ENCODE assay signal across 9 cellular contexts in the genomic region with DNA sequence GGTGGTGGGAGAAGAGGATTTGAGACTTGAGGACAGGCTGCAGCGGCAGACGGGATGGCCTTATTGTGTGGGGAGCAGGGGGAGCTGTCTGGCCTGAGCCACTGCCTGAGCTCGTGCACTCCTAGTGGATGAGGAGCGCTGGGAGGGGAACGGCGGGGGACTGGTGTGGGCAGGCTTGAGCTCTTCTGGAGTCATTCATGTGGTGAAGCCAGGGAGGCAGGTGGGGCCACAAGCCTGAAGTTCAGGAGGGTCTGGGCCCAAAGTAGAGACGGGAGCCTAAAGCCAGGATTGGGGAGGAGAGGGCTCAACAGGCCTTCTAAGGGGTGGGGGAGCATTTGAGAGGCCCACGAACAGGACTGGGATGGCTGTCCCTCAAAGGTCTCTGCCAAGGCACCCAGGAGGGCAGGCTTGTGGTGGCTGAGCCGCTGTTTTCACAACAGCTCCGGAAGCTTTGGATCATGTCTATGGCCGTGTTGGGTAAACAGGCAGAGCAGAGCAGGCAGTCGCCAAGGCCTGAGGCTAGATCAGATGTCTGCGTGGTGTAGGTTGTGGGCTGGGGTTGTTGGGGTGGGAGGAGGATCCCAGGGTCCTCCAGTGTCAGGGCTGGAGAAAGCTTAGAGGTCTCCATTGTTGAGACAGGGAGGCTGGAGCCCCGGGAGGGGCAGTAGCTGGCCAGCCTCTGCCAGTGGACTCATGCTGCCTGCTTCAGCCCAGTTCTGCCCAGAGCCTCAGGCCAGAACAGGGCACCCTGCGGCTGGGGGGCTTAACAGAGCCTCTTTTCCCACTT. TPM values are rescaled to one million over a fixed set of nuclear protein-coding genes. Genes with fewer than 3 reads are reported as not detected.
A peak's percentile ranks its signal among the peaks of the same experiment; 100 is the strongest.
DNase-seq lines count a peak whose midpoint lies in the region; ATAC-seq and TF ChIP-seq lines count a peak whose summit lies in the region.
"Had no signal": no experiment of that assay in that cellular context is flagged by ENCODE, and none has a peak within 500 bp of the region (broad histone marks: within the 10 kb centered on the region; RNA-seq: fewer than 3 reads in every experiment).

No MANE protein-coding gene starts in this region.

- H3K9me3 ChIP-seq in SJCRH30 (replicated peaks): no peaks in the 10 kb centered on the region
- H3K9me3 ChIP-seq in testis: no peaks in the 10 kb centered on the region

- intact Hi-C loops in testis (cut with DNase I; ENCODE audit: low total_unique reads): no loop called here

- 77 to 88% methylated on average over 11 to 15 of the region's 15 CpGs for WGBS in testis, 2 donors

- H3K27ac ChIP-seq in SJCRH30 (no peak overlapping the region), testis (no peak overlapping the region)

- no peaks in the 10 kb centered on the region for H3K36me3 ChIP-seq in SJCRH30
- no peaks in the 10 kb centered on the region for H3K36me3 ChIP-seq in testis (ENCODE audit: low read depth, missing control alignments)

- H3K4me3 ChIP-seq in SJCRH30 (no peak overlapping the region), testis (no peak overlapping the region)
- H3K4me3 ChIP-seq: lung had no signal

- ATAC-seq in GM21717 (IDR thresholded peaks at IDR 0.05; ENCODE audit: unreplicated experiment): no peak

- peaks cover 40% of the 10 kb centered on the region for H3K4me1 Mint-ChIP-seq in activated CD4-positive, alpha-beta T cell treated with anti-CD3 and anti-CD28 coated beads, Interleukin-2, amount 10 ng/mL, durations not matched to agents 7 days and 5 days
- peaks cover 71 to 81% of the 10 kb centered on the region in 2 donors for H3K4me1 Mint-ChIP-seq in immature natural killer cell

- H3K27ac Mint-ChIP-seq in activated CD4-positive, alpha-beta T cell treated with anti-CD3 and anti-CD28 coated beads, Interleukin-2, amount 10 ng/mL, durations not matched to agents 7 days and 5 days: peak overlapping the region; percentile 64
- H3K27ac Mint-ChIP-seq in immature natural killer cell: peak overlapping the region; percentile 25 to 74 (median 64)

- peak; percentile 19 for DNase-seq in activated CD4-positive, alpha-beta T cell treated with anti-CD3 and anti-CD28 coated beads, Interleukin-2, amount 10 ng/mL, durations not matched to agents 7 days and 5 days
- DNase-seq in activated CD4-positive, alpha-beta T cell treated with anti-CD3 and anti-CD28 coated beads, Interleukin-2, amount 50 U/mL, for 1 hour: no peak
- DNase-seq in SJCRH30 (peak; percentile 30 to 54), immature natural killer cell (no peak), testis (peak; percentile 31), EL (no peak), cerebellar nuclear complex (lab: John Stamatoyannopoulos, UW) (no peak)

- H3K27me3 ChIP-seq in SJCRH30 (no peaks in the 10 kb centered on the region), testis (no peaks in the 10 kb centered on the region)

- no peak for TF ChIP-seq CTCF in testis (IDR thresholded peaks at IDR 0.05)

- POLR2A ChIA-PET in activated CD4-positive, alpha-beta T cell treated with anti-CD3 and anti-CD28 coated beads, Interleukin-2, amount 10 ng/mL, durations not matched to agents 7 days and 5 days (lab: Charles Lee): interaction anchor here (1.0 kb wide), 1 partner anchor 59 kb away, joined by 3 read pairs; no protein-coding TSS in a partner anchor

- H3K36me3 Mint-ChIP-seq in activated CD4-positive, alpha-beta T cell treated with anti-CD3 and anti-CD28 coated beads, Interleukin-2, amount 10 ng/mL, durations not matched to agents 7 days and 5 days (ENCODE audit: low read depth): no peaks in the 10 kb centered on the region
- H3K36me3 Mint-ChIP-seq in immature natural killer cell: no peaks in the 10 kb centered on the region

- no peak for TF ChIP-seq POLR2A in testis (IDR thresholded peaks at IDR 0.05)

- CTCF ChIA-PET in activated CD4-positive, alpha-beta T cell treated with anti-CD3 and anti-CD28 coated beads, Interleukin-2, amount 10 ng/mL, durations not matched to agents 7 days and 5 days (lab: Charles Lee): interaction anchor here (0.7 to 3.5 kb wide), 4 partner anchors 13 to 86 kb away, joined by 3 to 14 read pairs (median 7); partner anchors contain the start of gene TKT

- H3K27me3 Mint-ChIP-seq in activated CD4-positive, alpha-beta T cell treated with anti-CD3 and anti-CD28 coated beads, Interleukin-2, amount 10 ng/mL, durations not matched to agents 7 days and 5 days: no peaks in the 10 kb centered on the region
- H3K27me3 Mint-ChIP-seq in immature natural killer cell (ENCODE audit: low read depth in 3 of 3): peaks cover 0 to 1% (median 1%) of the 10 kb centered on the region in 3 donors

- no peak overlapping the region for H3K4me3 Mint-ChIP-seq in activated CD4-positive, alpha-beta T cell treated with anti-CD3 and anti-CD28 coated beads, Interleukin-2, amount 10 ng/mL, durations not matched to agents 7 days and 5 days
- peak overlapping the region in 4 of 5 donors; percentile 10 to 65 (median 30) for H3K4me3 Mint-ChIP-seq in immature natural killer cell

- no peaks in the 10 kb centered on the region for H3K9me3 Mint-ChIP-seq in activated CD4-positive, alpha-beta T cell treated with anti-CD3 and anti-CD28 coated beads, Interleukin-2, amount 10 ng/mL, durations not matched to agents 7 days and 5 days
- H3K9me3 Mint-ChIP-seq in immature natural killer cell: no peaks in the 10 kb centered on the region

- H3K4me1 ChIP-seq in SJCRH30 (peaks cover 15% of the 10 kb centered on the region), testis (peaks cover 26% of the 10 kb centered on the region)

RNA-seq across cellular contexts. Expression of gene PRKCD, which starts 8.2 kb away (rescaled TPM):
- 10 to 100 TPM; 19.9 to 23.5 TPM for total RNA-seq in activated CD4-positive, alpha-beta T cell treated with anti-CD3 and anti-CD28 coated beads, Interleukin-2, amount 10 ng/mL, durations not matched to agents 7 days and 5 days
- 4.1 and 4.6 TPM in 2 replicates for total RNA-seq in SJCRH30 (2014; rRNA removed; shearing (Covaris generic))
- polyA plus RNA-seq in immature natural killer cell (10 to 100 TPM; 14.7 to 36.8 (median 26.1) TPM), testis (ENCODE audit: insufficient read depth, low read depth, low replicate concordance) (42.3 TPM)
- total RNA-seq in testis: 10 to 100 TPM; 36.3 to 44.5 TPM

RNA-seq across cellular contexts. Expression of gene RFT1, which starts 39.0 kb away (rescaled TPM):
- total RNA-seq in activated CD4-positive, alpha-beta T cell treated with anti-CD3 and anti-CD28 coated beads, Interleukin-2, amount 10 ng/mL, durations not matched to agents 7 days and 5 days: 10 to 100 TPM; 33.3 to 34.1 TPM
- 20.6 and 22.0 TPM in 2 replicates for total RNA-seq in SJCRH30 (2014; rRNA removed; shearing (Covaris generic))
- 10 to 100 TPM; 14.2 to 29.2 (median 21.7) TPM for polyA plus RNA-seq in immature natural killer cell
- 10 to 100 TPM; 27.2 to 33.9 TPM for total RNA-seq in testis
- polyA plus RNA-seq in testis (ENCODE audit: insufficient read depth, low read depth, low replicate concordance): 36.8 TPM

Comparison
In these comparisons a context has a peak if more than half of its experiments do, and no peak if none do; other contexts are left out.
1. DNase-seq: peak in activated CD4-positive, alpha-beta T cell treated with anti-CD3 and anti-CD28 coated beads, Interleukin-2, amount 10 ng/mL, durations not matched to agents 7 days and 5 days (single experiment), SJCRH30 (2 of 2) and testis (single experiment); none in activated CD4-positive, alpha-beta T cell treated with anti-CD3 and anti-CD28 coated beads, Interleukin-2, amount 50 U/mL, for 1 hour (single experiment), immature natural killer cell (0 of 3), EL (single experiment) and cerebellar nuclear complex (0 of 2).